20 cellular contexts compared by ENCODE assay signal in genomic region chr11:69205125-69205928, GRCh38. TPM values are rescaled to one million over a fixed set of nuclear protein-coding genes. Genes with fewer than 3 reads are reported as not detected.
DNase-seq lines count a peak whose midpoint lies in the region; ATAC-seq and TF ChIP-seq lines count a peak whose summit lies in the region.
"Had no signal": no experiment of that assay in that cellular context is flagged by ENCODE, and none has a peak within 500 bp of the region (broad histone marks: within the 10 kb centered on the region; RNA-seq: fewer than 3 reads in every experiment).

No MANE protein-coding gene starts in this region.

- H3K9me3 Mint-ChIP-seq in activated T-cell treated with anti-CD3 and anti-CD28 coated beads, Interleukin-2, amount 50 U/mL, for 24 hours: no peaks in the 10 kb centered on the region
- H3K9me3 Mint-ChIP-seq in WTC11 (peaks cover 4% of the 10 kb centered on the region; the same call in 1 of the 2 replicates), neural progenitor cell (peaks cover 4% of the 10 kb centered on the region), glutamatergic neuron (ENCODE audit: unreplicated experiment) (peaks cover 3% of the 10 kb centered on the region)

- H3K79me2 ChIP-seq in neural progenitor cell (ENCODE audit: low read depth) (no peaks in the 10 kb centered on the region), smooth muscle cell (ENCODE audit: low read depth) (no peaks in the 10 kb centered on the region)

- no peak for TF ChIP-seq CTCF in WTC11 (IDR thresholded peaks at IDR 0.05)
- no peak for TF ChIP-seq CTCF in neural progenitor cell (IDR thresholded peaks at IDR 0.05)
- TF ChIP-seq CTCF in tibial artery (IDR thresholded peaks at IDR 0.05): no peak
- no peak for TF ChIP-seq CTCF in glutamatergic neuron (IDR thresholded peaks at IDR 0.05; ENCODE audit: partially characterized antibody, unreplicated experiment)
- TF ChIP-seq CTCF in smooth muscle cell (IDR thresholded peaks at IDR 0.05; ENCODE audit: borderline replicate concordance, insufficient read depth, poor library complexity, severe bottlenecking): no peak

- H3K9ac ChIP-seq in neural progenitor cell (no peak overlapping the region), smooth muscle cell (ENCODE audit: low read depth) (no peak overlapping the region)
- H3K9ac ChIP-seq: KMS-11 had no signal

- no peaks in the 10 kb centered on the region for H3K36me3 ChIP-seq in neural progenitor cell
- no peaks in the 10 kb centered on the region for H3K36me3 ChIP-seq in tibial artery
- no peaks in the 10 kb centered on the region for H3K36me3 ChIP-seq in smooth muscle cell (ENCODE audit: low read depth)

- no peak overlapping the region for H3K27ac Mint-ChIP-seq in activated T-cell treated with anti-CD3 and anti-CD28 coated beads, Interleukin-2, amount 50 U/mL, for 24 hours
- H3K27ac Mint-ChIP-seq in WTC11 (no peak overlapping the region), neural progenitor cell (peak overlapping the region; percentile 81), glutamatergic neuron (ENCODE audit: unreplicated experiment) (no peak overlapping the region)
- H3K27ac Mint-ChIP-seq: CD14-positive monocyte, GM23338 had no signal

- no peak overlapping the region for H3K27ac ChIP-seq in neural progenitor cell
- H3K27ac ChIP-seq in tibial artery: no peak overlapping the region
- H3K27ac ChIP-seq in smooth muscle cell (ENCODE audit: low read depth): no peak overlapping the region
- H3K27ac ChIP-seq: 22Rv1, KMS-11 had no signal

- peaks cover 10% of the 10 kb centered on the region for H3K4me1 ChIP-seq in neural progenitor cell
- H3K4me1 ChIP-seq in tibial artery: peaks cover 0 to 6% (median 0%) of the 10 kb centered on the region in 4 donors
- peaks cover 7% of the 10 kb centered on the region for H3K4me1 ChIP-seq in smooth muscle cell (ENCODE audit: low read depth)

- no peaks in the 10 kb centered on the region for H3K9me3 ChIP-seq in neural progenitor cell (ENCODE audit: low read depth)
- H3K9me3 ChIP-seq in tibial artery: peaks cover 0 to 7% (median 0%) of the 10 kb centered on the region in 3 donors
- no peaks in the 10 kb centered on the region for H3K9me3 ChIP-seq in smooth muscle cell (replicated peaks; ENCODE audit: low read depth)

- H3F3A ChIP-seq in neural progenitor cell (ENCODE audit: low read depth) (peaks cover 9% of the 10 kb centered on the region), smooth muscle cell (ENCODE audit: low read depth) (no peaks in the 10 kb centered on the region)

- DNase-seq in activated T-cell treated with anti-CD3 and anti-CD28 coated beads, Interleukin-2, amount 50 U/mL, for 24 hours: peak; percentile 22
- DNase-seq in activated T-cell treated with anti-CD3 and anti-CD28 coated beads, Interleukin-2, amount 50 U/mL, for 48 hours: no peak
- peak; percentile 5 for DNase-seq in WTC11 (ENCODE audit: low spot score)
- no peak for DNase-seq in neural progenitor cell (ENCODE audit: low spot score)
- DNase-seq in tibial artery: peak; percentile 10 to 58
- no peak for DNase-seq in glutamatergic neuron
- no peak for DNase-seq in smooth muscle cell (lab: John Stamatoyannopoulos, UW; ENCODE audit: unreplicated experiment)
- DNase-seq in NK-92 (lab: John Stamatoyannopoulos, UW; ENCODE audit: unreplicated experiment): no peak
- DNase-seq: DMS53, GDM1, HCEC 1CT, NCI-H1105, NCI-H146, NCI-H2029, NCI-H226, NCI-H774 had no signal

- CTCF ChIA-PET in WTC11 (lab: Charles Lee): interaction anchor here (2.8 kb wide), 1 partner anchor 74 kb away, joined by 13 read pairs; no protein-coding TSS in a partner anchor

- H3K4me3 ChIP-seq in neural progenitor cell: no peak overlapping the region
- H3K4me3 ChIP-seq in tibial artery: no peak overlapping the region
- H3K4me3 ChIP-seq in smooth muscle cell: no peak overlapping the region
- H3K4me3 ChIP-seq: GM23338 had no signal

- H3K27me3 Mint-ChIP-seq in activated T-cell treated with anti-CD3 and anti-CD28 coated beads, Interleukin-2, amount 50 U/mL, for 24 hours: peaks cover 11% of the 10 kb centered on the region
- no peaks in the 10 kb centered on the region; the same call in 1 of the 2 replicates for H3K27me3 Mint-ChIP-seq in WTC11 (ENCODE audit: low read depth)
- peaks cover 10% of the 10 kb centered on the region for H3K27me3 Mint-ChIP-seq in neural progenitor cell (ENCODE audit: insufficient read depth, low read depth)
- H3K27me3 Mint-ChIP-seq in glutamatergic neuron (ENCODE audit: unreplicated experiment): peaks cover 5% of the 10 kb centered on the region

- H3K4me2 ChIP-seq in neural progenitor cell (no peak overlapping the region), smooth muscle cell (no peak overlapping the region)
- H3K4me2 ChIP-seq: GM23338, KMS-11 had no signal

- H3K27me3 ChIP-seq in neural progenitor cell (no peaks in the 10 kb centered on the region), tibial artery (peaks cover 0 to 22% of the 10 kb centered on the region in 2 donors), smooth muscle cell (ENCODE audit: low read depth) (no peaks in the 10 kb centered on the region)

- POLR2A ChIA-PET in WTC11 (lab: Charles Lee): no interaction called here

- H2AFZ ChIP-seq in neural progenitor cell (replicated peaks) (no peak overlapping the region), smooth muscle cell (ENCODE audit: low read depth) (no peak overlapping the region)
- H2AFZ ChIP-seq: GM23338 had no signal

- H3K4me1 Mint-ChIP-seq in activated T-cell treated with anti-CD3 and anti-CD28 coated beads, Interleukin-2, amount 50 U/mL, for 24 hours (ENCODE audit: low read depth): peaks cover 3% of the 10 kb centered on the region
- no peaks in the 10 kb centered on the region for H3K4me1 Mint-ChIP-seq in WTC11
- H3K4me1 Mint-ChIP-seq in neural progenitor cell: peaks cover 33% of the 10 kb centered on the region
- H3K4me1 Mint-ChIP-seq in glutamatergic neuron (ENCODE audit: low read depth, unreplicated experiment): peaks cover 4% of the 10 kb centered on the region
- H3K4me1 Mint-ChIP-seq: CD14-positive monocyte, GM23338 had no signal

- intact Hi-C loops in tibial artery (cut with DNase I; ENCODE audit: low total_unique reads): no loop called here

- no peaks in the 10 kb centered on the region for H3K36me3 Mint-ChIP-seq in activated T-cell treated with anti-CD3 and anti-CD28 coated beads, Interleukin-2, amount 50 U/mL, for 24 hours (ENCODE audit: low read depth)
- H3K36me3 Mint-ChIP-seq in WTC11 (no peaks in the 10 kb centered on the region), neural progenitor cell (no peaks in the 10 kb centered on the region), glutamatergic neuron (ENCODE audit: unreplicated experiment) (peaks cover 4% of the 10 kb centered on the region)
- H3K36me3 Mint-ChIP-seq: CD14-positive monocyte had no signal

- no peak overlapping the region for H3K4me3 Mint-ChIP-seq in activated T-cell treated with anti-CD3 and anti-CD28 coated beads, Interleukin-2, amount 50 U/mL, for 24 hours
- H3K4me3 Mint-ChIP-seq in WTC11: no peak overlapping the region
- H3K4me3 Mint-ChIP-seq in neural progenitor cell: no peak overlapping the region
- H3K4me3 Mint-ChIP-seq in glutamatergic neuron (ENCODE audit: unreplicated experiment): no peak overlapping the region
- H3K4me3 Mint-ChIP-seq: CD14-positive monocyte, GM23338 had no signal

- ATAC-seq in WTC11: no peak
- ATAC-seq: GM23338 had no signal

- 88% methylated on average over 29 of the region's 29 CpGs for WGBS in smooth muscle cell (ENCODE audit: low lambda C conversion rate)

- no peaks in the 10 kb centered on the region for H4K20me1 ChIP-seq in neural progenitor cell (ENCODE audit: low read depth)
- H4K20me1 ChIP-seq in smooth muscle cell (ENCODE audit: low read depth): no peaks in the 10 kb centered on the region

TF ChIP-seq in WTC11, 78 proteins besides CTCF, POLR2A, EP300 and RAD21 (continues in another document):
- TF ChIP-seq SMAD4 (CRISPR knock-in tag; IDR thresholded peaks at IDR 0.05) (no peak), CBFB (CRISPR knock-in tag; IDR thresholded peaks at IDR 0.05; ENCODE audit: low read depth) (no peak), JUN (CRISPR knock-in tag; IDR thresholded peaks at IDR 0.05) (no peak), RELA (CRISPR knock-in tag; IDR thresholded peaks at IDR 0.05; ENCODE audit: borderline replicate concordance) (no peak), MAX (CRISPR knock-in tag; IDR thresholded peaks at IDR 0.05) (no peak), USF1 (CRISPR knock-in tag; IDR thresholded peaks at IDR 0.05) (no peak), KAT7 (CRISPR knock-in tag; IDR thresholded peaks at IDR 0.05; ENCODE audit: borderline replicate concordance) (no peak), TCF7 (CRISPR knock-in tag; IDR thresholded peaks at IDR 0.05; ENCODE audit: low read depth) (no peak), ZNF232 (CRISPR knock-in tag; IDR thresholded peaks at IDR 0.05) (no peak), ZMAT4 (CRISPR knock-in tag; IDR thresholded peaks at IDR 0.05) (no peak), GRHL2 (CRISPR knock-in tag; IDR thresholded peaks at IDR 0.05; ENCODE audit: insufficient replicate concordance, severe bottlenecking) (no peak), MLX (CRISPR knock-in tag; IDR thresholded peaks at IDR 0.05) (no peak), FOXJ3 (CRISPR knock-in tag; IDR thresholded peaks at IDR 0.05; ENCODE audit: borderline replicate concordance) (no peak)

RNA-seq across cellular contexts. Expression of gene SMIM38, which starts 49.6 kb away (rescaled TPM):
- total RNA-seq in WTC11 (2021) (0.39 to 1.4 TPM (median 0.98 TPM) in 3 replicates), neural progenitor cell (ENCODE audit: low replicate concordance) (1.5 and 2.0 TPM in 2 replicates), glutamatergic neuron (ENCODE audit: unreplicated experiment) (0.32 TPM), smooth muscle cell (0.27 and 0.31 TPM in 2 replicates)
- 0.79 TPM in 1 of 2 replicates, not detected in the other for polyA plus RNA-seq in smooth muscle cell
- polyA plus RNA-seq: CD14-positive monocyte, GM23338 had no signal

Comparison
In these comparisons a context has a peak if more than half of its experiments do, and no peak if none do; other contexts are left out.
1. DNase-seq: peak in activated T-cell treated with anti-CD3 and anti-CD28 coated beads, Interleukin-2, amount 50 U/mL, for 24 hours (single experiment), WTC11 (single experiment) and tibial artery (2 of 2); none in activated T-cell treated with anti-CD3 and anti-CD28 coated beads, Interleukin-2, amount 50 U/mL, for 48 hours (0 of 2), neural progenitor cell (single experiment), glutamatergic neuron (single experiment), smooth muscle cell (single experiment) and NK-92 (single experiment).